ENCODE assay signal across 8 cellular contexts in genomic region chr12:57864382-57864781, GRCh38. TPM values are rescaled to one million over a fixed set of nuclear protein-coding genes. Genes with fewer than 3 reads are reported as not detected.
DNase-seq lines count a peak whose midpoint lies in the region; ATAC-seq and TF ChIP-seq lines count a peak whose summit lies in the region.

No MANE protein-coding gene starts in this region.

- H3K4me2 ChIP-seq in GM23338 (peak overlapping the region; percentile 93), skeletal muscle satellite cell (ENCODE audit: low read length) (peak overlapping the region; percentile 89)

- H3F3A ChIP-seq in GM23338 (replicated peaks; ENCODE audit: low read depth): peaks cover 8% of the 10 kb centered on the region; the same call in 1 of the 2 replicates

- no peaks in the 10 kb centered on the region for H3K79me2 ChIP-seq in GM23338 (replicated peaks; ENCODE audit: insufficient read depth)

- H3K27me3 Mint-ChIP-seq in GM23338 (ENCODE audit: insufficient read depth, low read depth, poor library complexity): peaks cover 22% of the 10 kb centered on the region

- H3K36me3 ChIP-seq in GM23338 (ENCODE audit: insufficient read depth) (no peaks in the 10 kb centered on the region), SK-N-MC (ENCODE audit: insufficient read depth, low read length) (no peaks in the 10 kb centered on the region), skeletal muscle satellite cell (ENCODE audit: insufficient read depth, low read length) (no peaks in the 10 kb centered on the region)

- no peaks in the 10 kb centered on the region; the same call in 2 of the 3 replicates for H3K36me3 Mint-ChIP-seq in GM23338 (ENCODE audit: low read depth)

- peak overlapping the region; percentile 96; the same call in 1 of the 2 replicates for H2AFZ ChIP-seq in GM23338

- H3K9me3 Mint-ChIP-seq in GM23338: no peaks in the 10 kb centered on the region; the same call in 2 of the 3 replicates

- peak; percentile 60 for ATAC-seq in GM23338
- ATAC-seq in foreskin keratinocyte: no peak
- no peak for ATAC-seq in GM21360 (IDR thresholded peaks at IDR 0.05; ENCODE audit: unreplicated experiment)
- ATAC-seq in HG02870 (IDR thresholded peaks at IDR 0.05; ENCODE audit: unreplicated experiment): no peak

- H3K4me1 ChIP-seq in GM23338 (ENCODE audit: insufficient read depth): peaks cover 21% of the 10 kb centered on the region
- peaks cover 6% of the 10 kb centered on the region for H3K4me1 ChIP-seq in foreskin keratinocyte
- H3K4me1 ChIP-seq in skeletal muscle satellite cell (ENCODE audit: control insufficient read depth, insufficient read depth, low read length): peaks cover 31% of the 10 kb centered on the region

- H3K9me3 ChIP-seq in SK-N-MC (ENCODE audit: low read depth, low read length) (no peaks in the 10 kb centered on the region), skeletal muscle satellite cell (replicated peaks; ENCODE audit: low read length) (no peaks in the 10 kb centered on the region)

- H3K27ac ChIP-seq in GM23338 (ENCODE audit: low read depth) (no peak overlapping the region), SK-N-MC (peak overlapping the region; percentile 76), foreskin keratinocyte (peak overlapping the region; percentile 88)

- DNase-seq in GM23338 (ENCODE audit: low spot score) (peak; percentile 66), SK-N-MC (ENCODE audit: low read depth, low spot score) (no peak), foreskin keratinocyte (no peak), SHP77 treated with DMSO at 0.1 percent for 48 hours (lab: John Stamatoyannopoulos, UW) (no peak), globus pallidus (ENCODE audit: low spot score) (no peak)

- H3K27ac Mint-ChIP-seq in GM23338: no peak overlapping the region

- H3K4me3 ChIP-seq in GM23338 (peak overlapping the region; percentile 68), SK-N-MC (peak overlapping the region; percentile 71), skeletal muscle satellite cell (ENCODE audit: low read length) (peak overlapping the region; percentile 71)

- peaks cover 31% of the 10 kb centered on the region for H3K4me1 Mint-ChIP-seq in GM23338

- H3K9ac ChIP-seq in SK-N-MC (ENCODE audit: insufficient read length) (peak overlapping the region; percentile 77), skeletal muscle satellite cell (ENCODE audit: low read depth, low read length) (peak overlapping the region; percentile 86)

- peak overlapping the region; percentile 62 for H3K4me3 Mint-ChIP-seq in GM23338

- H3K27me3 ChIP-seq in GM23338 (ENCODE audit: insufficient read depth): peaks cover 35% of the 10 kb centered on the region
- H3K27me3 ChIP-seq in foreskin keratinocyte: no peaks in the 10 kb centered on the region
- peaks cover 6% of the 10 kb centered on the region for H3K27me3 ChIP-seq in skeletal muscle satellite cell (ENCODE audit: control insufficient read depth, insufficient read depth, low read length)

- TF ChIP-seq CTCF in GM23338 (conservative IDR thresholded peaks at IDR 0.05; ENCODE audit: low read depth in 2 of 2) (no peak), foreskin keratinocyte (conservative IDR thresholded peaks at IDR 0.05) (no peak)

- no peaks in the 10 kb centered on the region for H4K20me1 ChIP-seq in GM23338 (replicated peaks; ENCODE audit: insufficient read depth)

- H3K9me2 ChIP-seq in GM23338 (ENCODE audit: insufficient read depth): no peaks in the 10 kb centered on the region

TF ChIP-seq in GM23338, 12 proteins besides CTCF, POLR2A, EP300 and RAD21 (continues in another document):
- TF ChIP-seq EZH2phosphoT487 (IDR thresholded peaks at IDR 0.05; ENCODE audit: unreplicated experiment): no peak
- TF ChIP-seq ZNF462 (CRISPR knock-in tag; IDR thresholded peaks at IDR 0.05): no peak
- TF ChIP-seq NANOG (IDR thresholded peaks at IDR 0.05; ENCODE audit: borderline replicate concordance): no peak
- no peak for TF ChIP-seq ETS1 (IDR thresholded peaks at IDR 0.05)
- no peak for TF ChIP-seq EZH2 (IDR thresholded peaks at IDR 0.05; ENCODE audit: low read depth, unreplicated experiment)
- TF ChIP-seq CREB1 (CRISPR knock-in tag; IDR thresholded peaks at IDR 0.05; ENCODE audit: low read depth): no peak

RNA-seq across cellular contexts. Expression of gene CTDSP2, which starts 17.9 kb away (rescaled TPM):
- total RNA-seq in GM23338 (2014; rRNA removed; shearing (Covaris generic)): 66.3 and 81.9 TPM in 2 replicates
- polyA plus RNA-seq in GM23338 (2016; fragmentation: Nextera tagmentation; extraction: Ambion mirVana) (20.8 and 22.8 TPM in 2 replicates), foreskin keratinocyte (31.9 and 32.1 TPM in 2 replicates)
- 55.3 and 60.4 TPM in 2 replicates for total RNA-seq in foreskin keratinocyte
- 38.8 and 41.3 TPM in 2 replicates for total RNA-seq in skeletal muscle satellite cell (2012; rRNA removed)

RNA-seq across cellular contexts. Expression of gene AVIL, which starts 45.8 kb away (rescaled TPM):
- total RNA-seq in GM23338 (2014; rRNA removed; shearing (Covaris generic)): 0.12 and 0.17 TPM in 2 replicates
- polyA plus RNA-seq in GM23338 (2016; fragmentation: Nextera tagmentation; extraction: Ambion mirVana) (0.59 and 1.3 TPM in 2 replicates), foreskin keratinocyte (0.28 TPM in 2 replicates)
- total RNA-seq in foreskin keratinocyte: 0.51 and 0.63 TPM in 2 replicates
- total RNA-seq in skeletal muscle satellite cell (2012; rRNA removed): 0.87 and 1.0 TPM in 2 replicates
